Comparison of ENCODE assay signal across 15 cellular contexts in genomic region chr6:159017757-159018559, GRCh38. TPM values are rescaled to one million over a fixed set of nuclear protein-coding genes. Genes with fewer than 3 reads are reported as not detected.
DNase-seq lines count a peak whose midpoint lies in the region; ATAC-seq and TF ChIP-seq lines count a peak whose summit lies in the region.
"Had no signal": no experiment of that assay in that cellular context is flagged by ENCODE, and none has a peak within 500 bp of the region (broad histone marks: within the 10 kb centered on the region; RNA-seq: fewer than 3 reads in every experiment).

No MANE protein-coding gene starts in this region.

- H3K36me3 Mint-ChIP-seq in CD8-positive, alpha-beta T cell = no peaks in the 10 kb centered on the region

- no peaks in the 10 kb centered on the region for H3K9me2 ChIP-seq in OCI-LY1 (ENCODE audit: low read depth, low read length)

- H2AFZ ChIP-seq in OCI-LY1 (ENCODE audit: low read length) = no peak overlapping the region

- H3K27me3 ChIP-seq in CD8-positive, alpha-beta T cell (ENCODE audit: insufficient read depth, low read length) = no peaks in the 10 kb centered on the region
- no peaks in the 10 kb centered on the region for H3K27me3 ChIP-seq in OCI-LY1 (ENCODE audit: insufficient read depth, low read length)
- H3K27me3 ChIP-seq in effector memory CD4-positive, alpha-beta T cell (replicated peaks; ENCODE audit: control insufficient read depth, insufficient read depth, low read length, poor library complexity, severe bottlenecking) = no peaks in the 10 kb centered on the region
- H3K27me3 ChIP-seq: tibial nerve had no signal

- POLR2A ChIA-PET in CD8-positive, alpha-beta T cell (lab: Charles Lee) = interaction anchor here (1.0 to 2.2 kb wide), 9 partner anchors 9 to 373 kb away, joined by 3 to 9 read pairs (median 3); partner anchors contain the start of genes DYNLT1 and TAGAP

- TF ChIP-seq CTCF in CD8-positive, alpha-beta T cell (IDR thresholded peaks at IDR 0.05) = no peak
- no peak for TF ChIP-seq CTCF in GM13977 (IDR thresholded peaks at IDR 0.05; ENCODE audit: extremely low read depth, insufficient read depth, missing control alignments)
- TF ChIP-seq CTCF in OCI-LY1 (IDR thresholded peaks at IDR 0.05; ENCODE audit: low read length) = no peak

- H3K4me1 ChIP-seq in CD8-positive, alpha-beta T cell (ENCODE audit: insufficient read depth, low read length) = peaks cover 19% of the 10 kb centered on the region
- peaks cover 39% of the 10 kb centered on the region for H3K4me1 ChIP-seq in OCI-LY1 (ENCODE audit: insufficient read depth, low read length, severe bottlenecking)
- peaks cover 45% of the 10 kb centered on the region for H3K4me1 ChIP-seq in effector memory CD4-positive, alpha-beta T cell (ENCODE audit: control insufficient read depth, insufficient read depth, low read length, poor library complexity, severe bottlenecking)
- H3K4me1 ChIP-seq: tibial nerve had no signal

- no peaks in the 10 kb centered on the region for H3K9me3 Mint-ChIP-seq in CD8-positive, alpha-beta T cell

- peak overlapping the region; percentile 39 for H3K4me3 Mint-ChIP-seq in CD8-positive, alpha-beta T cell

- peaks cover 45% of the 10 kb centered on the region for H3K4me1 Mint-ChIP-seq in CD8-positive, alpha-beta T cell (ENCODE audit: low read depth)

- H3K79me2 ChIP-seq in OCI-LY1 (ENCODE audit: insufficient read depth, low read length) = no peaks in the 10 kb centered on the region

- H3F3A ChIP-seq in OCI-LY1 (ENCODE audit: insufficient read depth, low read length) = no peaks in the 10 kb centered on the region; the same call in 1 of the 2 replicates

- H3K4me2 ChIP-seq in OCI-LY1 (ENCODE audit: low read length) = peak overlapping the region; percentile 5; the same call in 1 of the 2 replicates

- no peak for ATAC-seq in CD8-positive, alpha-beta T cell
- ATAC-seq in HG02678 (IDR thresholded peaks at IDR 0.05; ENCODE audit: unreplicated experiment) (no peak), HG02885 (IDR thresholded peaks at IDR 0.05; ENCODE audit: poor library complexity, unreplicated experiment) (no peak), esophagus mucosa (no peak)
- ATAC-seq: left ventricle myocardium superior had no signal

- H3K27ac ChIP-seq in CD8-positive, alpha-beta T cell (ENCODE audit: low read depth, low read length) = no peak overlapping the region
- peak overlapping the region; percentile 16 for H3K27ac ChIP-seq in OCI-LY1 (ENCODE audit: low read depth, low read length, poor library complexity, severe bottlenecking)
- peak overlapping the region; percentile 47 for H3K27ac ChIP-seq in effector memory CD4-positive, alpha-beta T cell (ENCODE audit: insufficient read depth, low read length, poor library complexity, severe bottlenecking)
- H3K27ac ChIP-seq: C4-2B, tibial nerve had no signal

- H3K36me3 ChIP-seq in CD8-positive, alpha-beta T cell (ENCODE audit: insufficient read depth, low read length) = no peaks in the 10 kb centered on the region
- H3K36me3 ChIP-seq in OCI-LY1 (ENCODE audit: insufficient read depth, low read length) = no peaks in the 10 kb centered on the region
- no peaks in the 10 kb centered on the region for H3K36me3 ChIP-seq in effector memory CD4-positive, alpha-beta T cell (ENCODE audit: control insufficient read depth, insufficient read depth, low read length)
- H3K36me3 ChIP-seq: tibial nerve had no signal

- intact Hi-C loops in CD8-positive, alpha-beta T cell (cut with DNase I, micrococcal nuclease) = loop anchor here in 1 of 2 experiments (2.0 kb wide), 1 partner anchor 15 kb away; no protein-coding TSS in a partner anchor

- no peak overlapping the region; the same call in 1 of the 2 replicates for H3K9ac ChIP-seq in OCI-LY1 (ENCODE audit: low read length)

- CTCF ChIA-PET in CD8-positive, alpha-beta T cell (lab: Charles Lee) = interaction anchor here (0.6 to 26.2 kb wide), 9 partner anchors 9 to 117 kb away, joined by 3 to 497 read pairs (median 4); partner anchors contain the start of gene RSPH3

- in situ Hi-C loops in GM13977 (cut with MboI; ENCODE audit: low pct_unique_long_range_greater_than_20kb, low sequenced_read_pairs, unreplicated experiment) = no loop called here

- no peaks in the 10 kb centered on the region for H4K20me1 ChIP-seq in OCI-LY1 (ENCODE audit: insufficient read depth, low read length)

- no peak overlapping the region for H3K4me3 ChIP-seq in CD8-positive, alpha-beta T cell (ENCODE audit: low read depth, low read length)
- no peak overlapping the region for H3K4me3 ChIP-seq in OCI-LY1 (ENCODE audit: low read depth, low read length, poor library complexity, severe bottlenecking)
- H3K4me3 ChIP-seq in effector memory CD4-positive, alpha-beta T cell (ENCODE audit: insufficient read depth, low read depth, low read length, poor library complexity, severe bottlenecking) = no peak overlapping the region
- H3K4me3 ChIP-seq: tibial nerve had no signal

- DNase-seq in CD8-positive, alpha-beta T cell = no peak
- peak; percentile 43 for DNase-seq in GM13977 (ENCODE audit: low spot score)
- no peak for DNase-seq in effector memory CD4-positive, alpha-beta T cell
- DNase-seq: activated gamma-delta T cell treated with Interleukin-2 at 50 U/mL for 16 hours, Kasumi-1, left ventricle myocardium superior, NCI-H187, NCI-H510A had no signal

- H3K27me3 Mint-ChIP-seq in CD8-positive, alpha-beta T cell (ENCODE audit: low read depth) = no peaks in the 10 kb centered on the region

- peak overlapping the region; percentile 58 for H3K27ac Mint-ChIP-seq in CD8-positive, alpha-beta T cell

- H3K9me3 ChIP-seq in CD8-positive, alpha-beta T cell (ENCODE audit: low read length) = no peaks in the 10 kb centered on the region
- peaks cover 9% of the 10 kb centered on the region; the same call in 1 of the 2 replicates for H3K9me3 ChIP-seq in OCI-LY1 (ENCODE audit: low read length)
- no peaks in the 10 kb centered on the region for H3K9me3 ChIP-seq in effector memory CD4-positive, alpha-beta T cell (ENCODE audit: control insufficient read depth, low read length)

RNA-seq across cellular contexts. Expression of gene RSPH3, which starts 18.0 kb away (rescaled TPM):
- under 1 TPM; 0.52 to 0.83 TPM for total RNA-seq in CD8-positive, alpha-beta T cell
- total RNA-seq in esophagus mucosa = 13.4 TPM

RNA-seq across cellular contexts. Expression of gene TAGAP, which starts 26.8 kb away (rescaled TPM):
- 100 to 1,000 TPM; 136 to 137 TPM for total RNA-seq in CD8-positive, alpha-beta T cell
- total RNA-seq in esophagus mucosa = 0.92 TPM
- total RNA-seq: fibroblast of villous mesenchyme had no signal

Comparison
In these comparisons a context has a peak if more than half of its experiments do, and no peak if none do; other contexts are left out.
1. RNA of gene TAGAP, which starts 26.8 kb away (total RNA-seq): 136 to 137 TPM in CD8-positive, alpha-beta T cell; 0.92 TPM in esophagus mucosa (single experiment); every median in the first group is over 10 times any median in the second.